Comparison of ENCODE assay signal across 3 cellular contexts in the genomic region with DNA sequence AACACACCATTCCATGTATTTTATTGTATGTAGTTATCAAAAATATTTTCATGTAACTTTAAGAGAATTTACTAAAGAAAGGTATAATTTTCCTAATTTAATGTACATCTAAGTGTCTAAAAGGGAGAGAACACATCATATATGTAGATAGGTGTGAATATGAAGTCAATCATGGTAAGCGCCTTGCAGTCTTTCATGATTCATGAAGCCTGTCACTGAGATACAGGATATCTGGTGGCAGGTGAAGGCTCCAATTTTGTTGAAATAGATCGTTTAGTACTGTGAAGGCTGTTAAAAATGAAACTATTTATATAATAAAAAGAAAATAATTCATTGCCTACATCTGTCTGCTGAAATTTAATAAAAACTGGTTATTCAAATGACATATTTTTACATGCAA.
"Had no signal": no experiment of that assay in that cellular context is flagged by ENCODE, and none has a peak within 500 bp of the region (broad histone marks: within the 10 kb centered on the region; RNA-seq: fewer than 3 reads in every experiment).

No MANE protein-coding gene starts in this region.

- DNase-seq: GDM1, GF-D8 had no signal

- H3K4me3 ChIP-seq: GM12878 had no signal
